8 cellular contexts compared by ENCODE assay signal in genomic region chr3:196968233-196969000, GRCh38. TPM values are rescaled to one million over a fixed set of nuclear protein-coding genes. Genes with fewer than 3 reads are reported as not detected.
DNase-seq lines count a peak whose midpoint lies in the region; ATAC-seq and TF ChIP-seq lines count a peak whose summit lies in the region.

A gene with protein sequence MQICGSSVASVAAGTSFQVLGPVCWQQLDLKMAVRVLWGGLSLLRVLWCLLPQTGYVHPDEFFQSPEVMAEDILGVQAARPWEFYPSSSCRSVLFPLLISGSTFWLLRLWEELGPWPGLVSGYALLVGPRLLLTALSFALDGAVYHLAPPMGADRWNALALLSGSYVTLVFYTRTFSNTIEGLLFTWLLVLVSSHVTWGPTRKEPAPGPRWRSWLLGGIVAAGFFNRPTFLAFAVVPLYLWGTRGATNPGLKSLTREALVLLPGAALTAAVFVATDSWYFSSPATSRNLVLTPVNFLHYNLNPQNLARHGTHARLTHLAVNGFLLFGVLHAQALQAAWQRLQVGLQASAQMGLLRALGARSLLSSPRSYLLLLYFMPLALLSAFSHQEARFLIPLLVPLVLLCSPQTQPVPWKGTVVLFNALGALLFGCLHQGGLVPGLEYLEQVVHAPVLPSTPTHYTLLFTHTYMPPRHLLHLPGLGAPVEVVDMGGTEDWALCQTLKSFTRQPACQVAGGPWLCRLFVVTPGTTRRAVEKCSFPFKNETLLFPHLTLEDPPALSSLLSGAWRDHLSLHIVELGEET (minus strand): TSS chr3:196968833. CDS start chr3:196952031, 16,802 bp downstream.

- no peak within 1 kb of the TSS for H3K27ac Mint-ChIP-seq in Caco-2 (ENCODE audit: unreplicated experiment)

- peak within 1 kb of the TSS; percentile 46 for H3K27ac ChIP-seq in layer of hippocampus (ENCODE audit: low read depth, low read length)

- H3K36me3 ChIP-seq in Caco-2 (ENCODE audit: control insufficient read depth, insufficient read depth, low read length), result peaks cover 16% of the 10 kb centered on the region

- peak within 1 kb of the TSS; percentile 89 for H3K4me3 ChIP-seq in Caco-2 (ENCODE audit: low read depth, low read length)

- no peak for TF ChIP-seq CTCF in Caco-2 (IDR thresholded peaks at IDR 0.05; ENCODE audit: insufficient read depth in 1 of 2, low read depth in 1 of 2, low read length in 1 of 2, severe bottlenecking in 1 of 2, unreplicated experiment in 1 of 2)

- in situ Hi-C loops in T47D (cut with HindIII; ENCODE audit: low pct_unique_long_range_greater_than_20kb, low sequenced_read_pairs), result no loop called here

- DNase-seq in Caco-2 (peak in 1 of 2 experiments; percentile 63), T47D (ENCODE audit: low read depth in 1 of 2, low spot score in 1 of 2) (peak; percentile 74 to 87), SIG-M5 (lab: John Stamatoyannopoulos, UW) (no peak)
- DNase-seq in stimulated activated CD8-positive, alpha-beta memory T cell treated with anti-CD3 and anti-CD28 coated beads, Interleukin-12 subunit alpha, Interleukin-12 subunit beta, amount 100 ng/mL, for 4 hours (ENCODE audit: low read depth), result peak; percentile 20

- intact Hi-C loops in Caco-2 (cut with micrococcal nuclease; ENCODE audit: unreplicated experiment), result no loop called here

- H3K4me3 Mint-ChIP-seq in Caco-2 (ENCODE audit: unreplicated experiment), result peak within 1 kb of the TSS; percentile 77

- ATAC-seq in GM19351 (IDR thresholded peaks at IDR 0.05; ENCODE audit: unreplicated experiment) (peak; percentile 61), HG03432 (IDR thresholded peaks at IDR 0.05; ENCODE audit: unreplicated experiment) (peak; percentile 72), SK-N-SH treated with all-trans-retinoic acid at 6 μM for 48 hours (peak; percentile 71)

- POLR2A ChIA-PET in Caco-2 (lab: Charles Lee), result interaction anchor here (0.6 kb wide), 1 partner anchor 356 kb away, joined by 3 read pairs; no protein-coding TSS in a partner anchor

- peaks cover 20% of the 10 kb centered on the region for H3K4me1 Mint-ChIP-seq in Caco-2 (ENCODE audit: low read depth, unreplicated experiment)

- H3K27me3 ChIP-seq in Caco-2 (replicated peaks; ENCODE audit: control insufficient read depth, insufficient read depth, low read length) (no peaks in the 10 kb centered on the region), layer of hippocampus (ENCODE audit: control insufficient read depth, insufficient read depth, low read length) (no peaks in the 10 kb centered on the region)

- CTCF ChIA-PET in Caco-2 (lab: Charles Lee), result interaction anchor here (1.0 to 1.6 kb wide), 2 partner anchors 20 to 26 kb away, joined by 3 to 11 read pairs; partner anchors contain the start of gene NCBP2

- H3K9me3 Mint-ChIP-seq in Caco-2 (ENCODE audit: unreplicated experiment), result no peaks in the 10 kb centered on the region

- no peaks in the 10 kb centered on the region for H3K27me3 Mint-ChIP-seq in Caco-2 (ENCODE audit: insufficient read depth, unreplicated experiment)

- H3K9me3 ChIP-seq in Caco-2, result peaks cover 3% of the 10 kb centered on the region; the same call in 1 of the 2 replicates

- no TSS peak for BruUV-seq in Caco-2 (replicated peaks; lab: Mats Ljungman, UMichigan)

- peaks cover 38% of the 10 kb centered on the region for H3K36me3 Mint-ChIP-seq in Caco-2 (ENCODE audit: insufficient read depth, unreplicated experiment)

- H3K4me1 ChIP-seq in Caco-2, result peaks cover 13% of the 10 kb centered on the region

TF ChIP-seq in SK-N-SH treated with all-trans-retinoic acid at 6 μM for 48 hours, 23 proteins besides CTCF, POLR2A, EP300 and RAD21:
- no peak for TF ChIP-seq ZFP3 (CRISPR knock-in tag; IDR thresholded peaks at IDR 0.05)
- no peak for TF ChIP-seq ZNF70 (CRISPR knock-in tag; IDR thresholded peaks at IDR 0.05)
- TF ChIP-seq, protein P1, sequence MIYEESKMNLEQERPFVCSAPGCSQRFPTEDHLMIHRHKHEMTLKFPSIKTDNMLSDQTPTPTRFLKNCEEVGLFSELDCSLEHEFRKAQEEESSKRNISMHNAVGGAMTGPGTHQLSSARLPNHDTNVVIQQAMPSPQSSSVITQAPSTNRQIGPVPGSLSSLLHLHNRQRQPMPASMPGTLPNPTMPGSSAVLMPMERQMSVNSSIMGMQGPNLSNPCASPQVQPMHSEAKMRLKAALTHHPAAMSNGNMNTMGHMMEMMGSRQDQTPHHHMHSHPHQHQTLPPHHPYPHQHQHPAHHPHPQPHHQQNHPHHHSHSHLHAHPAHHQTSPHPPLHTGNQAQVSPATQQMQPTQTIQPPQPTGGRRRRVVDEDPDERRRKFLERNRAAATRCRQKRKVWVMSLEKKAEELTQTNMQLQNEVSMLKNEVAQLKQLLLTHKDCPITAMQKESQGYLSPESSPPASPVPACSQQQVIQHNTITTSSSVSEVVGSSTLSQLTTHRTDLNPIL (CRISPR knock-in tag; IDR thresholded peaks at IDR 0.05; ENCODE audit: low read depth), result no peak
- TF ChIP-seq, protein P2, sequence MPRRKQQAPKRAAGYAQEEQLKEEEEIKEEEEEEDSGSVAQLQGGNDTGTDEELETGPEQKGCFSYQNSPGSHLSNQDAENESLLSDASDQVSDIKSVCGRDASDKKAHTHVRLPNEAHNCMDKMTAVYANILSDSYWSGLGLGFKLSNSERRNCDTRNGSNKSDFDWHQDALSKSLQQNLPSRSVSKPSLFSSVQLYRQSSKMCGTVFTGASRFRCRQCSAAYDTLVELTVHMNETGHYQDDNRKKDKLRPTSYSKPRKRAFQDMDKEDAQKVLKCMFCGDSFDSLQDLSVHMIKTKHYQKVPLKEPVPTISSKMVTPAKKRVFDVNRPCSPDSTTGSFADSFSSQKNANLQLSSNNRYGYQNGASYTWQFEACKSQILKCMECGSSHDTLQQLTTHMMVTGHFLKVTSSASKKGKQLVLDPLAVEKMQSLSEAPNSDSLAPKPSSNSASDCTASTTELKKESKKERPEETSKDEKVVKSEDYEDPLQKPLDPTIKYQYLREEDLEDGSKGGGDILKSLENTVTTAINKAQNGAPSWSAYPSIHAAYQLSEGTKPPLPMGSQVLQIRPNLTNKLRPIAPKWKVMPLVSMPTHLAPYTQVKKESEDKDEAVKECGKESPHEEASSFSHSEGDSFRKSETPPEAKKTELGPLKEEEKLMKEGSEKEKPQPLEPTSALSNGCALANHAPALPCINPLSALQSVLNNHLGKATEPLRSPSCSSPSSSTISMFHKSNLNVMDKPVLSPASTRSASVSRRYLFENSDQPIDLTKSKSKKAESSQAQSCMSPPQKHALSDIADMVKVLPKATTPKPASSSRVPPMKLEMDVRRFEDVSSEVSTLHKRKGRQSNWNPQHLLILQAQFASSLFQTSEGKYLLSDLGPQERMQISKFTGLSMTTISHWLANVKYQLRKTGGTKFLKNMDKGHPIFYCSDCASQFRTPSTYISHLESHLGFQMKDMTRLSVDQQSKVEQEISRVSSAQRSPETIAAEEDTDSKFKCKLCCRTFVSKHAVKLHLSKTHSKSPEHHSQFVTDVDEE (CRISPR knock-in tag; IDR thresholded peaks at IDR 0.05), result no peak
- TF ChIP-seq ESRRG (CRISPR knock-in tag; IDR thresholded peaks at IDR 0.05), result no peak
- no peak for TF ChIP-seq ZFP30 (CRISPR knock-in tag; IDR thresholded peaks at IDR 0.05)
- no peak for TF ChIP-seq ZNF565 (CRISPR knock-in tag; conservative IDR thresholded peaks at IDR 0.05; ENCODE audit: low read depth)
- TF ChIP-seq TOX (CRISPR knock-in tag; IDR thresholded peaks at IDR 0.05; ENCODE audit: borderline replicate concordance), result no peak
- TF ChIP-seq BACH2 (CRISPR knock-in tag; IDR thresholded peaks at IDR 0.05; ENCODE audit: borderline replicate concordance), result no peak

RNA-seq across cellular contexts. Expression of the gene that starts here (rescaled TPM):
- 4.9 and 5.1 TPM in 2 replicates for total RNA-seq in Caco-2 (2022)
